ENCODE assay signal across 13 cellular contexts in the genomic region with DNA sequence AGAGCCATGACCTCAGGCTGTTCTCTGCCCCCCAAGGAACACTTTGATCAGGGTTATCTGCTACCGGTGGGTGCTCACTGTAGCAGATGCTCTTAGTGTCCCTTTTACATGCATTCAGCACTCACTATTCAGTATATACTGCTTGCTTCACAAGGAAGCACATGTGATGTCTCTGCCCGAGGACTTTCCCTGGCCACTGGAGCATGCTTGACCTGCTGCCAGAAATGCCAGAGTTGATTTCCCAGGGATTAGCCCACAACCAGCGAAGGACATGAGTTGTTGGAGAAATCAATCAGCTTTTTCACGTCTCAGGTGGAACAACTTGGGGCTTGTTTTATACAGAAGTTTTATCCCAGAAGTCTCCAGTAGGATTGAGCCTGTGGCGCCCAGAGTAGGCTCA.
"Had no signal": no experiment of that assay in that cellular context is flagged by ENCODE, and none has a peak within 500 bp of the region (broad histone marks: within the 10 kb centered on the region; RNA-seq: fewer than 3 reads in every experiment).

No MANE protein-coding gene starts in this region.

- DNase-seq: activated CD4-positive, alpha-beta T cell treated with anti-CD3 and anti-CD28 coated beads, Interleukin-2, amount 50 U/mL, for 4 hours; activated gamma-delta T cell treated with Interleukin-2 at 50 U/mL for 16 hours; activated naive CD8-positive, alpha-beta T cell treated with anti-CD3 and anti-CD28 coated beads for 36 hours; activated T-cell treated with anti-CD3 and anti-CD28 coated beads, Interleukin-2, amount 50 U/mL, for 48 hours; aorta; colonic mucosa; effector CD4-positive, alpha-beta T cell; glutamatergic neuron; naive thymus-derived CD4-positive, alpha-beta T cell; right cardiac atrium had no signal

- H3K36me3 ChIP-seq: colonic mucosa, tibial nerve had no signal

- H3K27me3 ChIP-seq: colonic mucosa, tibial nerve had no signal

- H3K4me1 ChIP-seq: colonic mucosa, tibial nerve had no signal

- H3K4me2 ChIP-seq: smooth muscle cell had no signal

- H3K4me3 ChIP-seq: colonic mucosa, lung, smooth muscle cell, tibial nerve had no signal

- H3K27ac ChIP-seq: colonic mucosa, tibial nerve had no signal

- H3K9me3 ChIP-seq: colonic mucosa, tibial nerve had no signal
